8 cellular contexts compared by ENCODE assay signal in the genomic region with DNA sequence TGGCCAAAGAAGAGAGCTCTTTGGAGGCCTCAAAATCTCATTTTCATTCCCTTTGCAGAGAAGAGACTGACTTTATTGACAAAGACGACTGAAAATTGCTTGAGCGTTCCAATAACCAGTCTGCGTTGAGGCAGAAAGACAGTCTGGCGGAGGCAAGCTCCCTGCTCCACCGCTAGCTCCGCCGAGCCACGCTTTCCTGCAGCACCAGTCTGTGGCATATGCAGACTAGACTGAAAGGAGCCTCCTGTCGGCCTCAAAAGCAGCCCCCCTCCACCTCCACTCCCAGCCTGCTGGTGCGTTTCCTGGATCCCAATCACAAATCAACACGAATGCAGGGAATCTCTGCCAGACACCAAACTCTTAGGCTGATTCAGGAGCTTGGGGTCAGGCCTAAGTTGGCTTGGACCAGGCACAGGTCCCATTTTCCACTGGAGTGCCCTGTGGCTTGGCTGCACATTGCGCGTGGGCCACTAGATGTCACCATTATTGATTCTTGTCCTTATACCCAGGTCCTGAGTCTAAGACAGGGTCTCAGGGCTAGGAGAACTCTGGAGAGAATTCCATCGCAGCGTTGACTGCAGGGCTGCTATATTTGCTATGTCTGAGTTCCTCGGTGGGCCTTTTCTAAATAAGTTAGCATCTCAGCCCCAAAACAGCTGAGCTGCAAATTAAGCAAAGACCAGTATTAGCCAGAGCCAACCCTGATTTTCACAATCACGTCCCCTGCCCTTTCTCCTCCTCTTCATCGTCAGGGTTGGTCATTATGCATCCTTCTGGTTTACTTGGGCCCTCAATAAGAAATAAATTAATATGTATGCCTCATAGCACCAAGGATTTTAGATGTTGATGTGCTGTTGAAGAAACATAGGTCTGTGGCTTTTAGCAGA.
A peak's percentile ranks its signal among the peaks of the same experiment; 100 is the strongest.
DNase-seq lines count a peak whose midpoint lies in the region; ATAC-seq and TF ChIP-seq lines count a peak whose summit lies in the region.

No MANE protein-coding gene starts in this region.

- peak; percentile 45 for TF ChIP-seq CTCF in NB4 (IDR thresholded peaks at IDR 0.05; ENCODE audit: low read depth, low read length)

- DNase-seq in Ammon's horn (ENCODE audit: low spot score) = peak; percentile 82
- DNase-seq in NB4 (ENCODE audit: low read depth) = peak; percentile 37
- peak; percentile 35 for DNase-seq in dedifferentiated amniotic fluid mesenchymal stem cell (ENCODE audit: extremely low spot score)
- DNase-seq in medulla oblongata (ENCODE audit: extremely low spot score) = peak; percentile 81
- peak; percentile 68 for DNase-seq in stimulated activated CD8-positive, alpha-beta memory T cell treated with anti-CD3 and anti-CD28 coated beads, Interleukin-4, amount 100 ng/mL, for 48 hours
- no peak for DNase-seq in foreskin melanocyte

- peak; percentile 57 for ATAC-seq in GM19043 (IDR thresholded peaks at IDR 0.05; ENCODE audit: low read depth, unreplicated experiment)
- ATAC-seq in activated CD4-positive, CD25-positive, alpha-beta regulatory T cell treated with anti-CD3 and anti-CD28 coated beads, Interleukin-2, amount 50 U/mL, for 24 hours = peak; percentile 67 to 77

- no peak for TF ChIP-seq POLR2A in NB4 (IDR thresholded peaks at IDR 0.05; ENCODE audit: extremely low read depth, insufficient read length)

- no peak overlapping the region for H3K4me3 ChIP-seq in NB4 (ENCODE audit: low read depth, low read length)
